8 cellular contexts compared by ENCODE assay signal in genomic region chr6:33320315-33321181, GRCh38. TPM values are rescaled to one million over a fixed set of nuclear protein-coding genes. Genes with fewer than 3 reads are reported as not detected.
A peak's percentile ranks its signal among the peaks of the same experiment; 100 is the strongest.
DNase-seq lines count a peak whose midpoint lies in the region; ATAC-seq, FAIRE-seq and TF ChIP-seq lines count a peak whose summit lies in the region.

No MANE protein-coding gene starts in this region.

- H3K27ac ChIP-seq in A549 = no peak overlapping the region
- H3K27ac ChIP-seq in GM12878 (ENCODE audit: control insufficient read depth, insufficient read depth) = no peak overlapping the region
- peak overlapping the region; percentile 19 to 80 (median 76) for H3K27ac ChIP-seq in right lobe of liver

- WGBS in A549 (ENCODE audit: missing lambda C conversion rate) = 73% methylated on average over 18 of the region's 32 CpGs
- 97% methylated on average over 32 of the region's 32 CpGs for WGBS in GM12878 (ENCODE audit: insufficient coverage, insufficient replicate concordance, low lambda C conversion rate, missing lambda C conversion rate)
- 34% methylated on average over 11 of the region's 32 CpGs for WGBS in right lobe of liver (ENCODE audit: insufficient coverage, low coverage, low lambda C conversion rate, missing lambda C conversion rate)

- no peak overlapping the region for H2AFZ ChIP-seq in GM12878 (ENCODE audit: control insufficient read depth, low read depth, low read length)

- SMC1A ChIA-PET in GM12878 (lab: Charles Lee; ENCODE audit: uncharacterized antibody, unreplicated experiment) = no interaction called here

- H3K9me3 ChIP-seq in A549 (no peaks in the 10 kb centered on the region), GM12878 (replicated peaks; ENCODE audit: control insufficient read depth, insufficient read depth, low read length) (no peaks in the 10 kb centered on the region), right lobe of liver (no peaks in the 10 kb centered on the region)

- peaks cover 39% of the 10 kb centered on the region for H3K4me1 ChIP-seq in A549
- peaks cover 26% of the 10 kb centered on the region for H3K4me1 ChIP-seq in GM12878 (ENCODE audit: control insufficient read depth, insufficient read depth, low read length)
- H3K4me1 ChIP-seq in right lobe of liver = peaks cover 0 to 50% (median 12%) of the 10 kb centered on the region in 4 donors

- RAD21 ChIA-PET in GM12878 (lab: Charles Lee; ENCODE audit: unreplicated experiment) = interaction anchor here (0.8 kb wide), 1 partner anchor 8 kb away, joined by 3 read pairs; no protein-coding TSS in a partner anchor

- H3K36me3 ChIP-seq in GM12878 (ENCODE audit: control insufficient read depth in 2 of 2, insufficient read depth in 2 of 2, low read length in 1 of 2) (peaks cover 12 to 16% of the 10 kb centered on the region in 2 experiments; a peak in 3 of 4 replicates), right lobe of liver (peaks cover 0 to 24% (median 6%) of the 10 kb centered on the region in 4 donors)

- H3K4me3 ChIP-seq in A549 = no peak overlapping the region
- H3K4me3 ChIP-seq in GM12878 = peak overlapping the region; percentile 91
- no peak overlapping the region for H3K4me3 ChIP-seq in right lobe of liver

- FAIRE-seq in A549 (lab: Jason Lieb, UNC) = no peak
- no peak for FAIRE-seq in GM12878 (lab: Jason Lieb, UNC)

- in situ Hi-C loops in GM12878 (cut with MboI) = no loop called here

- H3K9ac ChIP-seq in GM12878 (ENCODE audit: control insufficient read depth, insufficient read depth, low read length) = no peak overlapping the region

- POLR2A ChIA-PET in A549 (lab: Yijun Ruan, JAX) = no interaction called here
- POLR2A ChIA-PET in GM12878 (lab: Charles Lee) = interaction anchor here (1.4 kb wide), 1 partner anchor 32 kb away, joined by 4 read pairs; no protein-coding TSS in a partner anchor

- TF ChIP-seq EP300 in A549 (IDR thresholded peaks at IDR 0.05) (no peak), GM12878 (IDR thresholded peaks at IDR 0.05; ENCODE audit: borderline replicate concordance in 1 of 2, control insufficient read depth in 1 of 2, low read depth in 2 of 2, low read length in 2 of 2) (no peak)

- no peak for DNase-seq in A549 (ENCODE audit: low read depth in 1 of 2, low spot score in 1 of 2)
- peak; percentile 74 for DNase-seq in HT1080 (ENCODE audit: low read depth)
- no peak for DNase-seq in GM12878 (ENCODE audit: low read depth, low spot score)
- peak; percentile 68 to 85 (median 83) for DNase-seq in right lobe of liver
- no peak for DNase-seq in stimulated activated CD8-positive, alpha-beta memory T cell treated with anti-CD3 and anti-CD28 coated beads, Interleukin-4, amount 100 ng/mL, for 48 hours
- no peak for DNase-seq in nucleus accumbens (lab: John Stamatoyannopoulos, UW)

- TF ChIP-seq RAD21 in A549 (conservative IDR thresholded peaks at IDR 0.05 in 1 of 2, IDR thresholded peaks at IDR 0.05 in 1 of 2) (no peak), GM12878 (IDR thresholded peaks at IDR 0.05; ENCODE audit: insufficient read depth, low read depth, low read length) (no peak)

- CTCF ChIA-PET in A549 (lab: Yijun Ruan, JAX) (interaction anchor here (1.0 to 1.1 kb wide), 3 partner anchors 20 to 98 kb away, joined by 3 to 5 read pairs (median 3); no protein-coding TSS in a partner anchor), GM12878 (lab: Yijun Ruan, JAX) (no interaction called here)

- TF ChIP-seq CTCF in A549 (IDR thresholded peaks at IDR 0.05) (no peak), GM12878 (IDR thresholded peaks at IDR 0.05 in 2 of 3, conservative IDR thresholded peaks at IDR 0.05 in 1 of 3; ENCODE audit: control insufficient read depth in 2 of 3, extremely low read depth in 1 of 3, insufficient read depth in 1 of 3, low read depth in 3 of 3, low read length in 3 of 3) (no peak), right lobe of liver (IDR thresholded peaks at IDR 0.05) (no peak)

- H3K4me2 ChIP-seq in A549 (peak overlapping the region; percentile 98; the same call in 1 of the 3 replicates), GM12878 (ENCODE audit: control insufficient read depth, insufficient read depth) (peak overlapping the region; percentile 94)

- H4K20me1 ChIP-seq in GM12878 (ENCODE audit: control insufficient read depth, insufficient read depth) = 0 out of 2 replicates have a peak, but pooled peaks cover 3% of the 10 kb centered on the region

- H3K27me3 ChIP-seq in GM12878 (replicated peaks in 1 of 2; ENCODE audit: control insufficient read depth in 2 of 2, insufficient read depth in 2 of 2, low read length in 1 of 2) (no peaks in the 10 kb centered on the region), right lobe of liver (no peaks in the 10 kb centered on the region)

- H3K79me2 ChIP-seq in GM12878 (ENCODE audit: control insufficient read depth, insufficient read depth, low read length) = peaks cover 35% of the 10 kb centered on the region

- no peak for ATAC-seq in A549
- ATAC-seq in GM12878 = no peak
- peak in 1 of 4 donors; percentile 11 for ATAC-seq in right lobe of liver
- ATAC-seq in HG03280 (IDR thresholded peaks at IDR 0.05; ENCODE audit: unreplicated experiment) = no peak
- no peak for ATAC-seq in GM21447 (IDR thresholded peaks at IDR 0.05; ENCODE audit: unreplicated experiment)

- BruUV-seq in GM12878 (replicated peaks; lab: Mats Ljungman, UMichigan) = no TSS peak

- intact Hi-C loops in GM12878 (cut with micrococcal nuclease; ENCODE audit: unreplicated experiment) (no loop called here), right lobe of liver (cut with DNase I) (no loop called here)

- TF ChIP-seq POLR2A in A549 (IDR thresholded peaks at IDR 0.05; ENCODE audit: low read length) = no peak
- no peak for TF ChIP-seq POLR2A in GM12878 (IDR thresholded peaks at IDR 0.05; ENCODE audit: low read depth, low read length)
- TF ChIP-seq POLR2A in right lobe of liver (IDR thresholded peaks at IDR 0.05) = no peak

RNA-seq across cellular contexts. Expression of gene DAXX, which starts 2.2 kb away (rescaled TPM):
- 20.3 and 24.4 TPM in 2 replicates for polyA plus RNA-seq in A549 (2011; rRNA removed)
- 20.8 and 24.2 TPM in 2 replicates for polyA plus RNA-seq in A549 (2012; cell fraction: cytosol; rRNA removed)
- polyA plus RNA-seq in A549 (2012; cell fraction: nucleus; rRNA removed) = 28.5 and 36.9 TPM in 2 replicates
- 34.5 to 45.8 TPM (median 41.3 TPM) in 3 replicates for polyA plus RNA-seq in A549 (2017; fragmentation: RNase III; extraction: RNeasy Plus Mini Kit Qiagen cat#74134 plus additional on column Dnase treatment)
- 11.9 and 15.5 TPM in 2 replicates for polyA minus RNA-seq in A549 (2011; rRNA and poly(A)+ RNA removed)
- 108 and 114 TPM in 2 replicates for total RNA-seq in HT1080 (2014; rRNA removed; shearing (Covaris generic))
- polyA plus RNA-seq in HT1080 (2015; cell fraction: cytosol; rRNA removed) = 74.0 and 74.1 TPM in 2 replicates
- polyA plus RNA-seq in HT1080 (2015; cell fraction: nucleus; rRNA removed) = 62.7 and 64.1 TPM in 2 replicates
- 19.1 and 32.6 TPM in 2 replicates for total RNA-seq in GM12878 (2013; cell fraction: nucleolus; rRNA removed)
- total RNA-seq in GM12878 (2014; rRNA removed) = 57.0 and 65.9 TPM in 2 replicates
- 43.6 and 49.6 TPM in 2 replicates for total RNA-seq in GM12878 (2014; rRNA removed; fragmentation: Illumina TruSeq; extraction: Trizol)
- 55.8 and 57.6 TPM in 2 replicates for total RNA-seq in GM12878 (2021)
- polyA plus RNA-seq in GM12878 (2011; ENCODE audit: low read depth) = 27.1 TPM
- 13.0 and 24.2 TPM in 2 replicates for polyA plus RNA-seq in GM12878 (2011; rRNA removed)
- 20.2 and 23.6 TPM in 2 replicates for polyA plus RNA-seq in GM12878 (2011; cell fraction: cytosol; rRNA removed)
- 67.0 and 76.3 TPM in 2 replicates for polyA plus RNA-seq in GM12878 (2011; cell fraction: nucleus; rRNA removed)
- polyA plus RNA-seq in GM12878 (2012) = 46.1 and 71.7 TPM in 2 replicates
- polyA plus RNA-seq in GM12878 (2014; fragmentation: Illumina TruSeq; extraction: Trizol) = 72.6 and 74.4 TPM in 2 replicates
- 10 to 100 TPM; 30.3 to 56.8 TPM for polyA plus RNA-seq in GM12878 (2014; fragmentation: Nextera tagmentation; extraction: Ambion mirVana)
- 40.2 and 56.0 TPM in 2 replicates for polyA plus RNA-seq in GM12878 (2014; rRNA removed)
- 100 to 1,000 TPM in 1 of 2 experiments, 10 to 100 TPM in 1; 83.1 to 100 TPM for polyA plus RNA-seq in GM12878 (2016; fragmentation: Nextera tagmentation; extraction: Ambion mirVana)
- 9.0 and 10.3 TPM in 2 replicates for polyA minus RNA-seq in GM12878 (2011; rRNA and poly(A)+ RNA removed)
- 6.8 and 7.2 TPM in 2 replicates for polyA minus RNA-seq in GM12878 (2011; cell fraction: cytosol; rRNA and poly(A)+ RNA removed)
- polyA minus RNA-seq in GM12878 (2011; cell fraction: nucleus; rRNA and poly(A)+ RNA removed) = 21.2 and 31.3 TPM in 2 replicates
- 10 to 100 TPM; 11.3 to 28.8 (median 19.5) TPM for total RNA-seq in right lobe of liver

RNA-seq across cellular contexts. Expression of gene ZBTB22, which starts 3.0 kb away (rescaled TPM):
- 3.2 and 4.2 TPM in 2 replicates for polyA plus RNA-seq in A549 (2011; rRNA removed)
- polyA plus RNA-seq in A549 (2012; cell fraction: cytosol; rRNA removed) = 4.4 and 5.3 TPM in 2 replicates
- polyA plus RNA-seq in A549 (2012; cell fraction: nucleus; rRNA removed) = 6.0 TPM in 2 replicates
- 5.1 to 8.4 TPM (median 8.3 TPM) in 3 replicates for polyA plus RNA-seq in A549 (2017; fragmentation: RNase III; extraction: RNeasy Plus Mini Kit Qiagen cat#74134 plus additional on column Dnase treatment)
- 10.9 and 11.5 TPM in 2 replicates for polyA minus RNA-seq in A549 (2011; rRNA and poly(A)+ RNA removed)
- 10.9 and 12.4 TPM in 2 replicates for total RNA-seq in HT1080 (2014; rRNA removed; shearing (Covaris generic))
- polyA plus RNA-seq in HT1080 (2015; cell fraction: cytosol; rRNA removed) = 9.8 and 10.2 TPM in 2 replicates
- 9.7 TPM in 2 replicates for polyA plus RNA-seq in HT1080 (2015; cell fraction: nucleus; rRNA removed)
- 10.5 and 11.6 TPM in 2 replicates for total RNA-seq in GM12878 (2013; cell fraction: nucleolus; rRNA removed)
- total RNA-seq in GM12878 (2014; rRNA removed) = 8.9 and 9.3 TPM in 2 replicates
- total RNA-seq in GM12878 (2014; rRNA removed; fragmentation: Illumina TruSeq; extraction: Trizol) = 5.9 and 6.2 TPM in 2 replicates
- total RNA-seq in GM12878 (2021) = 9.7 and 12.0 TPM in 2 replicates
- polyA plus RNA-seq in GM12878 (2011; ENCODE audit: low read depth) = 3.1 TPM
- polyA plus RNA-seq in GM12878 (2011; rRNA removed) = 3.2 and 5.1 TPM in 2 replicates
- 6.4 and 8.8 TPM in 2 replicates for polyA plus RNA-seq in GM12878 (2011; cell fraction: cytosol; rRNA removed)
- 10.1 and 12.3 TPM in 2 replicates for polyA plus RNA-seq in GM12878 (2011; cell fraction: nucleus; rRNA removed)
- polyA plus RNA-seq in GM12878 (2012) = 9.9 and 10.8 TPM in 2 replicates
- 3.8 and 4.4 TPM in 2 replicates for polyA plus RNA-seq in GM12878 (2014; fragmentation: Illumina TruSeq; extraction: Trizol)
- polyA plus RNA-seq in GM12878 (2014; fragmentation: Nextera tagmentation; extraction: Ambion mirVana) = under 1 TPM; 0.11 to 0.62 TPM
- polyA plus RNA-seq in GM12878 (2014; rRNA removed) = 9.8 and 9.9 TPM in 2 replicates
- polyA plus RNA-seq in GM12878 (2016; fragmentation: Nextera tagmentation; extraction: Ambion mirVana) = 1 to 10 TPM; 4.1 to 4.5 TPM
- 7.5 and 12.0 TPM in 2 replicates for polyA minus RNA-seq in GM12878 (2011; rRNA and poly(A)+ RNA removed)
- polyA minus RNA-seq in GM12878 (2011; cell fraction: cytosol; rRNA and poly(A)+ RNA removed) = 3.1 and 3.7 TPM in 2 replicates
- polyA minus RNA-seq in GM12878 (2011; cell fraction: nucleus; rRNA and poly(A)+ RNA removed) = 5.7 and 6.2 TPM in 2 replicates
- 1 to 10 TPM; 2.9 to 6.8 (median 4.9) TPM for total RNA-seq in right lobe of liver

RNA-seq across cellular contexts. Expression of gene TAPBP, which starts 6.7 kb away (rescaled TPM):
- polyA plus RNA-seq in A549 (2011; rRNA removed) (16.8 and 17.1 TPM in 2 replicates), A549 (2017; fragmentation: RNase III; extraction: RNeasy Plus Mini Kit Qiagen cat#74134 plus additional on column Dnase treatment) (32.2 to 40.0 TPM (median 37.5 TPM) in 3 replicates), GM12878 (2011; rRNA removed) (20.7 and 40.7 TPM in 2 replicates), GM12878 (2014; fragmentation: Illumina TruSeq; extraction: Trizol) (35.4 and 49.4 TPM in 2 replicates), GM12878 (2014; fragmentation: Nextera tagmentation; extraction: Ambion mirVana) (10 to 100 TPM; 14.6 to 30.0 TPM), GM12878 (2014; rRNA removed) (108 and 138 TPM in 2 replicates), GM12878 (2016; fragmentation: Nextera tagmentation; extraction: Ambion mirVana) (100 to 1,000 TPM; 107 TPM)
- polyA plus RNA-seq in A549 (2012; cell fraction: cytosol; rRNA removed) = 23.3 and 33.8 TPM in 2 replicates
- 57.4 and 67.0 TPM in 2 replicates for polyA plus RNA-seq in A549 (2012; cell fraction: nucleus; rRNA removed)
- polyA minus RNA-seq in A549 (2011; rRNA and poly(A)+ RNA removed) = 21.7 and 26.9 TPM in 2 replicates
- 42.4 and 68.0 TPM in 2 replicates for total RNA-seq in HT1080 (2014; rRNA removed; shearing (Covaris generic))
- polyA plus RNA-seq in HT1080 (2015; cell fraction: cytosol; rRNA removed) = 90.8 and 92.5 TPM in 2 replicates
- polyA plus RNA-seq in HT1080 (2015; cell fraction: nucleus; rRNA removed) = 90.1 and 109 TPM in 2 replicates
- 335 and 353 TPM in 2 replicates for total RNA-seq in GM12878 (2013; cell fraction: nucleolus; rRNA removed)
- total RNA-seq in GM12878 (2014; rRNA removed) (107 and 118 TPM in 2 replicates), GM12878 (2014; rRNA removed; fragmentation: Illumina TruSeq; extraction: Trizol) (44.0 and 46.7 TPM in 2 replicates), GM12878 (2021) (210 and 219 TPM in 2 replicates), right lobe of liver (100 to 1,000 TPM in 5 of 6 experiments, 10 to 100 TPM in 1; 89.2 to 140 (median 124) TPM)
- 42.0 TPM for polyA plus RNA-seq in GM12878 (2011; ENCODE audit: low read depth)
- 47.6 and 47.9 TPM in 2 replicates for polyA plus RNA-seq in GM12878 (2011; cell fraction: cytosol; rRNA removed)
- 94.4 and 126 TPM in 2 replicates for polyA plus RNA-seq in GM12878 (2011; cell fraction: nucleus; rRNA removed)
- 74.5 and 97.1 TPM in 2 replicates for polyA plus RNA-seq in GM12878 (2012)
- polyA minus RNA-seq in GM12878 (2011; rRNA and poly(A)+ RNA removed) = 29.7 and 48.2 TPM in 2 replicates
- polyA minus RNA-seq in GM12878 (2011; cell fraction: cytosol; rRNA and poly(A)+ RNA removed) = 72.3 and 73.2 TPM in 2 replicates
- polyA minus RNA-seq in GM12878 (2011; cell fraction: nucleus; rRNA and poly(A)+ RNA removed) = 34.7 and 65.7 TPM in 2 replicates

RNA-seq across cellular contexts. Expression of gene RGL2, which starts 21.8 kb away (rescaled TPM):
- 11.6 and 12.9 TPM in 2 replicates for polyA plus RNA-seq in A549 (2011; rRNA removed)
- polyA plus RNA-seq in A549 (2012; cell fraction: cytosol; rRNA removed) = 8.7 and 10.9 TPM in 2 replicates
- polyA plus RNA-seq in A549 (2012; cell fraction: nucleus; rRNA removed) = 47.0 and 55.1 TPM in 2 replicates
- polyA plus RNA-seq in A549 (2017; fragmentation: RNase III; extraction: RNeasy Plus Mini Kit Qiagen cat#74134 plus additional on column Dnase treatment) = 9.6 to 13.9 TPM (median 12.9 TPM) in 3 replicates
- 16.9 and 19.8 TPM in 2 replicates for polyA minus RNA-seq in A549 (2011; rRNA and poly(A)+ RNA removed)
- 37.3 and 37.6 TPM in 2 replicates for total RNA-seq in HT1080 (2014; rRNA removed; shearing (Covaris generic))
- polyA plus RNA-seq in HT1080 (2015; cell fraction: cytosol; rRNA removed) = 37.7 and 42.6 TPM in 2 replicates
- 185 and 203 TPM in 2 replicates for polyA plus RNA-seq in HT1080 (2015; cell fraction: nucleus; rRNA removed)
- 38.8 and 43.0 TPM in 2 replicates for total RNA-seq in GM12878 (2013; cell fraction: nucleolus; rRNA removed)
- total RNA-seq in GM12878 (2014; rRNA removed) = 7.1 and 7.2 TPM in 2 replicates
- 5.7 and 6.9 TPM in 2 replicates for total RNA-seq in GM12878 (2014; rRNA removed; fragmentation: Illumina TruSeq; extraction: Trizol)
- 17.8 and 21.2 TPM in 2 replicates for total RNA-seq in GM12878 (2021)
- polyA plus RNA-seq in GM12878 (2011; ENCODE audit: low read depth) = 10.6 TPM
- polyA plus RNA-seq in GM12878 (2011; rRNA removed) = 11.4 and 15.5 TPM in 2 replicates
- polyA plus RNA-seq in GM12878 (2011; cell fraction: cytosol; rRNA removed) = 9.6 and 13.7 TPM in 2 replicates
- polyA plus RNA-seq in GM12878 (2011; cell fraction: nucleus; rRNA removed) = 269 and 282 TPM in 2 replicates
- polyA plus RNA-seq in GM12878 (2012) = 20.2 and 22.4 TPM in 2 replicates
- polyA plus RNA-seq in GM12878 (2014; fragmentation: Illumina TruSeq; extraction: Trizol) = 5.2 and 9.0 TPM in 2 replicates
- polyA plus RNA-seq in GM12878 (2014; fragmentation: Nextera tagmentation; extraction: Ambion mirVana) = 1 to 10 TPM in 1 of 2 experiments, under 1 TPM in 1; 0.84 to 2.7 TPM
- 14.5 and 18.1 TPM in 2 replicates for polyA plus RNA-seq in GM12878 (2014; rRNA removed)
- 1 to 10 TPM; 5.2 to 6.5 TPM for polyA plus RNA-seq in GM12878 (2016; fragmentation: Nextera tagmentation; extraction: Ambion mirVana)
- polyA minus RNA-seq in GM12878 (2011; rRNA and poly(A)+ RNA removed) = 6.0 and 19.5 TPM in 2 replicates
- polyA minus RNA-seq in GM12878 (2011; cell fraction: cytosol; rRNA and poly(A)+ RNA removed) = 4.0 and 4.7 TPM in 2 replicates
- 38.9 and 53.4 TPM in 2 replicates for polyA minus RNA-seq in GM12878 (2011; cell fraction: nucleus; rRNA and poly(A)+ RNA removed)
- total RNA-seq in right lobe of liver = 10 to 100 TPM; 15.1 to 30.6 (median 23.3) TPM

RNA-seq across cellular contexts. Expression of gene PFDN6, which starts 31.1 kb away (rescaled TPM):
- polyA plus RNA-seq in A549 (2011; rRNA removed) (61.2 and 84.6 TPM in 2 replicates), A549 (2017; fragmentation: RNase III; extraction: RNeasy Plus Mini Kit Qiagen cat#74134 plus additional on column Dnase treatment) (117 to 138 TPM (median 120 TPM) in 3 replicates), GM12878 (2011; rRNA removed) (73.4 and 83.5 TPM in 2 replicates), GM12878 (2014; fragmentation: Illumina TruSeq; extraction: Trizol) (168 and 182 TPM in 2 replicates), GM12878 (2014; fragmentation: Nextera tagmentation; extraction: Ambion mirVana) (1 to 10 TPM; 3.1 to 5.7 TPM), GM12878 (2014; rRNA removed) (164 and 165 TPM in 2 replicates), GM12878 (2016; fragmentation: Nextera tagmentation; extraction: Ambion mirVana) (10 to 100 TPM; 27.7 to 35.7 TPM)
- polyA plus RNA-seq in A549 (2012; cell fraction: cytosol; rRNA removed) = 69.9 and 83.4 TPM in 2 replicates
- polyA plus RNA-seq in A549 (2012; cell fraction: nucleus; rRNA removed) = 22.3 and 45.7 TPM in 2 replicates
- 10.0 and 12.7 TPM in 2 replicates for polyA minus RNA-seq in A549 (2011; rRNA and poly(A)+ RNA removed)
- total RNA-seq in HT1080 (2014; rRNA removed; shearing (Covaris generic)) = 194 and 225 TPM in 2 replicates
- polyA plus RNA-seq in HT1080 (2015; cell fraction: cytosol; rRNA removed) = 260 and 275 TPM in 2 replicates
- 173 and 211 TPM in 2 replicates for polyA plus RNA-seq in HT1080 (2015; cell fraction: nucleus; rRNA removed)
- total RNA-seq in GM12878 (2013; cell fraction: nucleolus; rRNA removed) = 15.0 and 16.1 TPM in 2 replicates
- total RNA-seq in GM12878 (2014; rRNA removed) (110 and 131 TPM in 2 replicates), GM12878 (2014; rRNA removed; fragmentation: Illumina TruSeq; extraction: Trizol) (134 and 141 TPM in 2 replicates), GM12878 (2021) (87.8 and 91.8 TPM in 2 replicates), right lobe of liver (10 to 100 TPM; 23.8 to 35.2 (median 27.5) TPM)
- 149 TPM for polyA plus RNA-seq in GM12878 (2011; ENCODE audit: low read depth)
- polyA plus RNA-seq in GM12878 (2011; cell fraction: cytosol; rRNA removed) = 37.7 and 46.6 TPM in 2 replicates
- polyA plus RNA-seq in GM12878 (2011; cell fraction: nucleus; rRNA removed) = 53.0 and 60.5 TPM in 2 replicates
- polyA plus RNA-seq in GM12878 (2012) = 83.0 and 98.2 TPM in 2 replicates
- polyA minus RNA-seq in GM12878 (2011; rRNA and poly(A)+ RNA removed) = 20.4 and 20.6 TPM in 2 replicates
- 10.8 and 12.3 TPM in 2 replicates for polyA minus RNA-seq in GM12878 (2011; cell fraction: cytosol; rRNA and poly(A)+ RNA removed)
- polyA minus RNA-seq in GM12878 (2011; cell fraction: nucleus; rRNA and poly(A)+ RNA removed) = 25.8 and 32.7 TPM in 2 replicates

Comparison
In these comparisons a context has a peak if more than half of its experiments do, and no peak if none do; other contexts are left out.
1. DNase-seq: peak in HT1080 (single experiment) and right lobe of liver (3 of 3); none in A549 (0 of 2), GM12878 (single experiment), stimulated activated CD8-positive, alpha-beta memory T cell treated with anti-CD3 and anti-CD28 coated beads, Interleukin-4, amount 100 ng/mL, for 48 hours (single experiment) and nucleus accumbens (0 of 56).
2. H3K27ac ChIP-seq: peak in right lobe of liver (3 of 3); none in A549 (0 of 2) and GM12878 (single experiment).